24 cellular contexts compared by ENCODE assay signal in genomic region chr16:88348377-88349152, GRCh38. TPM values are rescaled to one million over a fixed set of nuclear protein-coding genes. Genes with fewer than 3 reads are reported as not detected.
A peak's percentile ranks its signal among the peaks of the same experiment; 100 is the strongest.
DNase-seq lines count a peak whose midpoint lies in the region; ATAC-seq and TF ChIP-seq lines count a peak whose summit lies in the region.
"Had no signal": no experiment of that assay in that cellular context is flagged by ENCODE, and none has a peak within 500 bp of the region (broad histone marks: within the 10 kb centered on the region; RNA-seq: fewer than 3 reads in every experiment).

No MANE protein-coding gene starts in this region.

- no peak for TF ChIP-seq CTCF in RWPE1 (conservative IDR thresholded peaks at IDR 0.05; ENCODE audit: low read depth)
- no peak for TF ChIP-seq CTCF in endothelial cell (IDR thresholded peaks at IDR 0.05; ENCODE audit: unreplicated experiment)

- CTCF ChIA-PET in activated CD4-positive, alpha-beta T cell treated with anti-CD3 and anti-CD28 coated beads, Interleukin-2, amount 10 ng/mL, durations not matched to agents 7 days and 5 days (lab: Charles Lee), result no interaction called here
- CTCF ChIA-PET in activated CD8-positive, alpha-beta T cell treated with anti-CD3 and anti-CD28 coated beads, Interleukin-2, amount 10 ng/mL, durations not matched to agents 7 days and 5 days (lab: Charles Lee), result no interaction called here
- CTCF ChIA-PET in RWPE1 (lab: Yijun Ruan, JAX), result interaction anchor here (0.7 kb wide), 1 partner anchor 31 kb away, joined by 4 read pairs; no protein-coding TSS in a partner anchor

- H2BK120ac ChIP-seq in neuronal stem cell (ENCODE audit: low read depth, low read length), result peak overlapping the region; percentile 61

- no peak for ATAC-seq in activated CD8-positive, alpha-beta T cell treated with anti-CD3 and anti-CD28 coated beads, Interleukin-2, amount 10 ng/mL, durations not matched to agents 7 days and 5 days
- ATAC-seq: gastroesophageal sphincter, psoas muscle had no signal

- no CpG with 5 or more reads among the region's 25 CpGs for WGBS in neuronal stem cell (ENCODE audit: extremely low coverage in 2 of 2, insufficient read length in 2 of 2, insufficient replicate concordance in 1 of 2), 2 donors

- H3K4me1 Mint-ChIP-seq in activated CD4-positive, alpha-beta T cell treated with anti-CD3 and anti-CD28 coated beads, Interleukin-2, amount 10 ng/mL, durations not matched to agents 7 days and 5 days, result peaks cover 10% of the 10 kb centered on the region
- peaks cover 9% of the 10 kb centered on the region for H3K4me1 Mint-ChIP-seq in activated CD8-positive, alpha-beta T cell treated with anti-CD3 and anti-CD28 coated beads, Interleukin-2, amount 10 ng/mL, durations not matched to agents 7 days and 5 days (ENCODE audit: low read depth)
- H3K4me1 Mint-ChIP-seq in endothelial cell (ENCODE audit: unreplicated experiment), result no peaks in the 10 kb centered on the region
- H3K4me1 Mint-ChIP-seq: nephron had no signal

- peak overlapping the region; percentile 93 for H3K23ac ChIP-seq in neuronal stem cell (ENCODE audit: low read depth, low read length, poor library complexity)

- peaks cover 0 to 1% of the 10 kb centered on the region in 2 donors for H3K4me1 ChIP-seq in neuronal stem cell (ENCODE audit: control insufficient read depth in 2 of 2, insufficient read depth in 1 of 2, low read depth in 1 of 2, low read length in 2 of 2)
- H3K4me1 ChIP-seq: gastroesophageal sphincter, psoas muscle had no signal

- H3K27ac ChIP-seq in neuronal stem cell (replicated peaks; ENCODE audit: low read length), result no peak overlapping the region
- H3K27ac ChIP-seq in RWPE1, result no peak overlapping the region
- H3K27ac ChIP-seq: C4-2B, gastroesophageal sphincter, KMS-11, psoas muscle, vagina had no signal

- H3K79me1 ChIP-seq in neuronal stem cell (ENCODE audit: low read depth, low read length), result peaks cover 3% of the 10 kb centered on the region

- POLR2A ChIA-PET in activated CD4-positive, alpha-beta T cell treated with anti-CD3 and anti-CD28 coated beads, Interleukin-2, amount 10 ng/mL, durations not matched to agents 7 days and 5 days (lab: Charles Lee), result no interaction called here
- POLR2A ChIA-PET in activated CD8-positive, alpha-beta T cell treated with anti-CD3 and anti-CD28 coated beads, Interleukin-2, amount 10 ng/mL, durations not matched to agents 7 days and 5 days (lab: Charles Lee), result no interaction called here
- POLR2A ChIA-PET in RWPE1 (lab: Yijun Ruan, JAX; ENCODE audit: low non-redundant PET), result no interaction called here

- H3K36me3 ChIP-seq in H7 (replicated peaks; ENCODE audit: control insufficient read depth, insufficient read depth, low read length) (no peaks in the 10 kb centered on the region), neuronal stem cell (replicated peaks in 1 of 2; ENCODE audit: control insufficient read depth in 2 of 2, insufficient read depth in 2 of 2, low read length in 2 of 2) (no peaks in the 10 kb centered on the region)
- H3K36me3 ChIP-seq: gastroesophageal sphincter, vagina had no signal

- no peak overlapping the region for H3K4me2 ChIP-seq in neuronal stem cell (ENCODE audit: insufficient read depth, low read length, poor library complexity, severe bottlenecking)
- H3K4me2 ChIP-seq: KMS-11, smooth muscle cell had no signal

- H3K14ac ChIP-seq in neuronal stem cell (ENCODE audit: low read length), result peak overlapping the region; percentile 40

- peak overlapping the region; percentile 49 for H4K91ac ChIP-seq in neuronal stem cell (ENCODE audit: low read depth, low read length, poor library complexity)

- H3K9me3 ChIP-seq in neuronal stem cell (replicated peaks in 1 of 2; ENCODE audit: control insufficient read depth in 2 of 2, insufficient read depth in 1 of 2, low read depth in 1 of 2, low read length in 2 of 2), result peaks cover 0 to 4% of the 10 kb centered on the region in 2 donors
- H3K9me3 ChIP-seq: psoas muscle, vagina had no signal

- H3K18ac ChIP-seq in neuronal stem cell (ENCODE audit: low read length), result peak overlapping the region; percentile 90

- H2AK5ac ChIP-seq in neuronal stem cell (ENCODE audit: low read depth, low read length), result peak overlapping the region; percentile 79

- H3K9ac ChIP-seq in neuronal stem cell (ENCODE audit: low read depth, low read length, poor library complexity), result no peak overlapping the region
- H3K9ac ChIP-seq: KMS-11 had no signal

- no peak overlapping the region for H3K4me3 ChIP-seq in H7 (ENCODE audit: insufficient read depth, low read depth, low read length)
- H3K4me3 ChIP-seq in neuronal stem cell (ENCODE audit: low read length in 2 of 2), result no peak overlapping the region
- H3K4me3 ChIP-seq: gastroesophageal sphincter, psoas muscle, smooth muscle cell, vagina had no signal

- H3K27me3 Mint-ChIP-seq in activated CD4-positive, alpha-beta T cell treated with anti-CD3 and anti-CD28 coated beads, Interleukin-2, amount 10 ng/mL, durations not matched to agents 7 days and 5 days, result no peaks in the 10 kb centered on the region
- H3K27me3 Mint-ChIP-seq in activated CD8-positive, alpha-beta T cell treated with anti-CD3 and anti-CD28 coated beads, Interleukin-2, amount 10 ng/mL, durations not matched to agents 7 days and 5 days (ENCODE audit: low read depth), result no peaks in the 10 kb centered on the region
- H3K27me3 Mint-ChIP-seq in endothelial cell (ENCODE audit: unreplicated experiment), result peaks cover 9% of the 10 kb centered on the region

- H2AFZ ChIP-seq in neuronal stem cell (ENCODE audit: low read length), result no peak overlapping the region

- peak overlapping the region; percentile 39 for H2BK5ac ChIP-seq in neuronal stem cell (ENCODE audit: low read length)

- H3K4ac ChIP-seq in neuronal stem cell (ENCODE audit: low read length), result no peak overlapping the region

- H3K4me3 Mint-ChIP-seq in activated CD4-positive, alpha-beta T cell treated with anti-CD3 and anti-CD28 coated beads, Interleukin-2, amount 10 ng/mL, durations not matched to agents 7 days and 5 days, result no peak overlapping the region
- no peak overlapping the region for H3K4me3 Mint-ChIP-seq in activated CD8-positive, alpha-beta T cell treated with anti-CD3 and anti-CD28 coated beads, Interleukin-2, amount 10 ng/mL, durations not matched to agents 7 days and 5 days
- no peak overlapping the region for H3K4me3 Mint-ChIP-seq in endothelial cell (ENCODE audit: unreplicated experiment)
- H3K4me3 Mint-ChIP-seq: nephron; T-helper 1 cell treated with Interleukin-12 subunit alpha and Interleukin-12 subunit beta and Interleukin-4 antibody, amounts not matched to agents 30 μg/mL and 1 μg/mL, for 36 hours had no signal

- no peaks in the 10 kb centered on the region for H3K36me3 Mint-ChIP-seq in activated CD4-positive, alpha-beta T cell treated with anti-CD3 and anti-CD28 coated beads, Interleukin-2, amount 10 ng/mL, durations not matched to agents 7 days and 5 days (ENCODE audit: low read depth)
- no peaks in the 10 kb centered on the region for H3K36me3 Mint-ChIP-seq in activated CD8-positive, alpha-beta T cell treated with anti-CD3 and anti-CD28 coated beads, Interleukin-2, amount 10 ng/mL, durations not matched to agents 7 days and 5 days (ENCODE audit: low read depth)
- peaks cover 4% of the 10 kb centered on the region for H3K36me3 Mint-ChIP-seq in endothelial cell (ENCODE audit: low read depth, unreplicated experiment)

- H4K8ac ChIP-seq in neuronal stem cell (ENCODE audit: low read depth, low read length), result no peak overlapping the region

- H3K27me3 ChIP-seq in H7 (ENCODE audit: control insufficient read depth, insufficient read depth, low read length), result no peaks in the 10 kb centered on the region
- H3K27me3 ChIP-seq in neuronal stem cell (ENCODE audit: control insufficient read depth in 3 of 3, insufficient read depth in 3 of 3, low read depth in 1 of 3, low read length in 3 of 3), result peaks cover 0 to 13% (median 0%) of the 10 kb centered on the region in 3 experiments
- H3K27me3 ChIP-seq: gastroesophageal sphincter, vagina had no signal

- DNase-seq in activated CD4-positive, alpha-beta T cell treated with anti-CD3 and anti-CD28 coated beads, Interleukin-2, amount 10 ng/mL, durations not matched to agents 7 days and 5 days, result no peak
- DNase-seq in activated CD4-positive, alpha-beta T cell treated with anti-CD3 and anti-CD28 coated beads, Interleukin-2, amount 50 U/mL, for 4 hours, result no peak
- peak; percentile 76 for DNase-seq in H7
- DNase-seq in activated CD8-positive, alpha-beta T cell treated with anti-CD3 and anti-CD28 coated beads, Interleukin-2, amount 10 ng/mL, durations not matched to agents 7 days and 5 days, result no peak
- no peak for DNase-seq in neuronal stem cell (ENCODE audit: low spot score)
- DNase-seq in RWPE1 (ENCODE audit: low spot score), result no peak
- DNase-seq in DMS153 treated with DMSO at 0.1 percent for 48 hours (lab: John Stamatoyannopoulos, UW; ENCODE audit: unreplicated experiment), result no peak
- no peak for DNase-seq in endothelial cell (ENCODE audit: low spot score)
- DNase-seq: activated CD4-positive, CD25-positive, alpha-beta regulatory T cell; amygdala; caudate nucleus; GF-D8; NCI-H1092 treated with DMSO at 0.1 percent for 48 hours; NCI-H2081 treated with DMSO at 0.1 percent for 48 hours; NCI-H524; SIG-M5 had no signal

- H2BK12ac ChIP-seq in neuronal stem cell (ENCODE audit: low read length), result peak overlapping the region; percentile 73

- H3K9me3 Mint-ChIP-seq in activated CD4-positive, alpha-beta T cell treated with anti-CD3 and anti-CD28 coated beads, Interleukin-2, amount 10 ng/mL, durations not matched to agents 7 days and 5 days, result peaks cover 8% of the 10 kb centered on the region
- no peaks in the 10 kb centered on the region for H3K9me3 Mint-ChIP-seq in activated CD8-positive, alpha-beta T cell treated with anti-CD3 and anti-CD28 coated beads, Interleukin-2, amount 10 ng/mL, durations not matched to agents 7 days and 5 days (ENCODE audit: insufficient read depth)
- H3K9me3 Mint-ChIP-seq in endothelial cell (ENCODE audit: unreplicated experiment), result peaks cover 6% of the 10 kb centered on the region
- H3K9me3 Mint-ChIP-seq: nephron; T-helper 1 cell treated with Interleukin-12 subunit alpha and Interleukin-12 subunit beta and Interleukin-4 antibody, amounts not matched to agents 30 μg/mL and 1 μg/mL, for 36 hours had no signal

- H3K27ac Mint-ChIP-seq in activated CD4-positive, alpha-beta T cell treated with anti-CD3 and anti-CD28 coated beads, Interleukin-2, amount 10 ng/mL, durations not matched to agents 7 days and 5 days, result peak overlapping the region; percentile 7
- H3K27ac Mint-ChIP-seq in activated CD8-positive, alpha-beta T cell treated with anti-CD3 and anti-CD28 coated beads, Interleukin-2, amount 10 ng/mL, durations not matched to agents 7 days and 5 days, result peak overlapping the region; percentile 77
- H3K27ac Mint-ChIP-seq in endothelial cell (ENCODE audit: unreplicated experiment), result no peak overlapping the region
- H3K27ac Mint-ChIP-seq: nephron; T-helper 1 cell treated with Interleukin-12 subunit alpha and Interleukin-12 subunit beta and Interleukin-4 antibody, amounts not matched to agents 30 μg/mL and 1 μg/mL, for 36 hours had no signal

- H2BK15ac ChIP-seq in neuronal stem cell (ENCODE audit: low read length), result peak overlapping the region; percentile 6

RNA-seq across cellular contexts. Expression of gene ZNF469, which starts 34.2 kb away (rescaled TPM):
- under 1 TPM; 0.20 to 0.23 TPM for total RNA-seq in activated CD4-positive, alpha-beta T cell treated with anti-CD3 and anti-CD28 coated beads, Interleukin-2, amount 10 ng/mL, durations not matched to agents 7 days and 5 days
- 0.28 and 0.44 TPM in 2 replicates for total RNA-seq in H7 (2014; rRNA removed; shearing (Covaris generic))
- total RNA-seq in activated CD8-positive, alpha-beta T cell treated with anti-CD3 and anti-CD28 coated beads, Interleukin-2, amount 10 ng/mL, durations not matched to agents 7 days and 5 days, result under 1 TPM; 0.66 to 0.83 TPM
- 0.26 TPM for polyA plus RNA-seq in neuronal stem cell (2013, experiment 1 of 2)
- polyA plus RNA-seq in neuronal stem cell (2013, experiment 2 of 2), result 0.29 TPM
- 14.7 TPM for total RNA-seq in endothelial cell (ENCODE audit: unreplicated experiment)
